In genomic region chr13:42099962-42100675, GRCh38 we compare ENCODE assay signal across 3 cellular contexts.
"Had no signal": no experiment of that assay in that cellular context is flagged by ENCODE, and none has a peak within 500 bp of the region (broad histone marks: within the 10 kb centered on the region; RNA-seq: fewer than 3 reads in every experiment).

No MANE protein-coding gene starts in this region.

- H3K4me3 ChIP-seq: GM12878 had no signal

- DNase-seq: GDM1, GF-D8 had no signal

- ATAC-seq: GM12878 had no signal
